8 cellular contexts compared by ENCODE assay signal in the genomic region with DNA sequence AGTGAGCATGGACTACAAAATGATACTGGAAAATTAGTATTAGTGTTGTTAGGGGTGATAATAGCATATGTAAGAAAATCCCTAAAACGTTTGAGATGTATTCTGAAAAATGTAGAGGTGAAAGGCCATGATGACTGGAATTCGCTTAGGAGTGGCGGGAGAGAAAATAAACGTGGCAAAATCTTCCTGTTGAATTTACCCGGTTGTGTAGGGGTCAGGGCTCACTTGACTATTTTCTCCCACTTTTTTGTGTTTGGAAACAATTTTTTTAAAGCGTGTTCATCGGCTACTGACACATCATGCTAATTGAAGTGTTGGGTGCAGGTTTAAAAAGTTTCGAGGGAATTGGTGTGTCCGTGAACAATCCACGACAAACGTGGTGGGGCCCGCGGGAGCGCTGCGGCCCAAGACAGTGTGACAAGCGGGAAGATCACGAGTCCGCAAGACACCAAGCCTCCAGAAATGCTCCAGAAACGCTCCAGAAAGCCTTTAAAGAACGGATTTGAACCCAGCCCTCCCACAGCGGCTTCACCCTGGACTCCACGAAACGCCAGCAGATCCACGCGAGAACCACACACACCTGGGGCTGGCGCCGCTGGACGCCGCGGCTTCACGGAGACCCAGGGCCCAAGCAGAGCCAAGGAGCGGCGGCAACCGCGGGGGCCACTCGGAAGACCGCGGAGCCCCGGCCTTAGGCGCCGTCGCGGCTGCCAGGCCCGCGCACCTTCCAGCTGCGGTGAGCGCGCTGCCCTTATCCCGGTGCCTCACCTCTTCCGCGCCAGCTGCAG. TPM values are rescaled to one million over a fixed set of nuclear protein-coding genes. Genes with fewer than 3 reads are reported as not detected.
DNase-seq lines count a peak whose midpoint lies in the region; ATAC-seq and TF ChIP-seq lines count a peak whose summit lies in the region.

No MANE protein-coding gene starts in this region.

- DNase-seq in KBM-7 (peak; percentile 39), ascending aorta (ENCODE audit: low spot score in 2 of 2) (peak in 1 of 2 donors; percentile 68), HK-2 (ENCODE audit: unreplicated experiment) (no peak)
- peak; percentile 16 for DNase-seq in stimulated activated CD4-positive, alpha-beta T cell treated with anti-CD3 and anti-CD28 coated beads, Interleukin-4, amount 100 ng/mL, for 1 hour

- H2AFZ ChIP-seq in ACC112 (ENCODE audit: low read length, unreplicated experiment), result peak overlapping the region; percentile 41

- ATAC-seq in GM18517 (IDR thresholded peaks at IDR 0.05; ENCODE audit: unreplicated experiment) (peak; percentile 29), GM21619 (IDR thresholded peaks at IDR 0.05; ENCODE audit: unreplicated experiment) (no peak)

- peaks cover 42% of the 10 kb centered on the region for H3K79me2 ChIP-seq in ACC112 (ENCODE audit: control insufficient read depth, insufficient read depth, low read length, unreplicated experiment)

- H3K27ac ChIP-seq in ACC112 (ENCODE audit: low read depth, low read length) (peak overlapping the region; percentile 65), ascending aorta (peak overlapping the region; percentile 88 to 95)

- H3K4me1 ChIP-seq in ACC112 (ENCODE audit: control insufficient read depth, insufficient read depth, low read length, unreplicated experiment) (peaks cover 26% of the 10 kb centered on the region), ascending aorta (peaks cover 0 to 11% of the 10 kb centered on the region in 2 donors)

- H3K27me3 ChIP-seq in ACC112 (ENCODE audit: insufficient read depth, low read length) (no peaks in the 10 kb centered on the region), ascending aorta (no peaks in the 10 kb centered on the region)

- H3K9me3 ChIP-seq in ascending aorta (no peaks in the 10 kb centered on the region), iPS-18c (ENCODE audit: control insufficient read depth, insufficient read depth, low read length) (no peaks in the 10 kb centered on the region)

- in situ Hi-C loops in KBM-7 (cut with MboI; ENCODE audit: low pct_unique_long_range_greater_than_20kb, low sequenced_read_pairs), result no loop called here

- intact Hi-C loops in ascending aorta (cut with DNase I), result loop anchor here (10.0 kb wide), 1 partner anchor 202 kb away; a partner anchor contains a TSS

- TF ChIP-seq CTCF in ascending aorta (IDR thresholded peaks at IDR 0.05), result no peak

- H3K4me3 ChIP-seq in ACC112 (ENCODE audit: low read depth, low read length), result peak overlapping the region; percentile 97
- H3K4me3 ChIP-seq in ascending aorta, result peak overlapping the region; percentile 77 to 91
- peak overlapping the region; percentile 90 for H3K4me3 ChIP-seq in iPS-18c (ENCODE audit: insufficient read depth, low read depth, low read length)

- H3K36me3 ChIP-seq in ACC112 (ENCODE audit: insufficient read depth, low read length) (no peaks in the 10 kb centered on the region; the same call in 1 of the 2 replicates), ascending aorta (peaks cover 0 to 4% of the 10 kb centered on the region in 2 donors)

RNA-seq across cellular contexts. Expression of gene PSMG1, which starts 0.6 kb away (rescaled TPM):
- total RNA-seq in ascending aorta, result 25.4 TPM
